3 cellular contexts compared by ENCODE assay signal in the genomic region with DNA sequence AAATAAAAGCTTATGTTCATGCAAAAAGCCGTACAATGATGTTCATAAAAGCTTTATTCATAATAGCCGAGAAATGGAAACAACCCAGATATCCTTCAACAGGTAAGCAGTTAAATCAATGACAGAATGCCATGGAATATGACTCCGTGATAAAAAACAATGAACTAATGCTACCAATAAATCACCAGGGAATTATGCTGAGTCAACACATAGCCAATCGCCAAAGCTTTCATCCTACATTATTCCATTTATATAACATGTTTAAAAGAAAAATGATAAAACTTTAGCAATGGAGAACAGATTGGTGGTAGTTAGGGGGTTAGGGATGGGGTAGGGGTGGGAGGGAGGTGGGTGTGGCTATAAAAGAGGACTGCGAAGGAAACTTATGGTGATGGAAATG.
A peak's percentile ranks its signal among the peaks of the same experiment; 100 is the strongest.
TF ChIP-seq lines count a peak whose summit lies in the region.

No MANE protein-coding gene starts in this region.

TF ChIP-seq in A549, 52 proteins besides CTCF, POLR2A, EP300 and RAD21:
- TF ChIP-seq SMC3 (IDR thresholded peaks at IDR 0.05) (no peak), MAFK (IDR thresholded peaks at IDR 0.05; ENCODE audit: partially characterized antibody) (peak; percentile 88)

TF ChIP-seq in IMR-90, 13 proteins besides CTCF, POLR2A, EP300 and RAD21:
- TF ChIP-seq ELK1 (IDR thresholded peaks at IDR 0.05; ENCODE audit: borderline replicate concordance, low read depth, low read length) (no peak), MAFK (IDR thresholded peaks at IDR 0.05; ENCODE audit: low read depth, low read length) (peak; percentile 92), RFX5 (IDR thresholded peaks at IDR 0.05; ENCODE audit: low read depth, low read length) (no peak)

TF ChIP-seq in H1, 55 proteins besides CTCF, POLR2A, EP300 and RAD21:
- TF ChIP-seq JUN (IDR thresholded peaks at IDR 0.05; ENCODE audit: low read depth, low read length) (no peak), MAFK (IDR thresholded peaks at IDR 0.05; ENCODE audit: low read depth, low read length) (peak; percentile 57; the same call in 1 of the 2 replicates), NRF1 (IDR thresholded peaks at IDR 0.05; ENCODE audit: low read depth, low read length) (no peak), ASH2L (IDR thresholded peaks at IDR 0.05; ENCODE audit: low read length) (no peak), SAP30 (IDR thresholded peaks at IDR 0.05; ENCODE audit: insufficient read depth, insufficient replicate concordance, low read length) (no peak)
- TF ChIP-seq, protein P1, sequence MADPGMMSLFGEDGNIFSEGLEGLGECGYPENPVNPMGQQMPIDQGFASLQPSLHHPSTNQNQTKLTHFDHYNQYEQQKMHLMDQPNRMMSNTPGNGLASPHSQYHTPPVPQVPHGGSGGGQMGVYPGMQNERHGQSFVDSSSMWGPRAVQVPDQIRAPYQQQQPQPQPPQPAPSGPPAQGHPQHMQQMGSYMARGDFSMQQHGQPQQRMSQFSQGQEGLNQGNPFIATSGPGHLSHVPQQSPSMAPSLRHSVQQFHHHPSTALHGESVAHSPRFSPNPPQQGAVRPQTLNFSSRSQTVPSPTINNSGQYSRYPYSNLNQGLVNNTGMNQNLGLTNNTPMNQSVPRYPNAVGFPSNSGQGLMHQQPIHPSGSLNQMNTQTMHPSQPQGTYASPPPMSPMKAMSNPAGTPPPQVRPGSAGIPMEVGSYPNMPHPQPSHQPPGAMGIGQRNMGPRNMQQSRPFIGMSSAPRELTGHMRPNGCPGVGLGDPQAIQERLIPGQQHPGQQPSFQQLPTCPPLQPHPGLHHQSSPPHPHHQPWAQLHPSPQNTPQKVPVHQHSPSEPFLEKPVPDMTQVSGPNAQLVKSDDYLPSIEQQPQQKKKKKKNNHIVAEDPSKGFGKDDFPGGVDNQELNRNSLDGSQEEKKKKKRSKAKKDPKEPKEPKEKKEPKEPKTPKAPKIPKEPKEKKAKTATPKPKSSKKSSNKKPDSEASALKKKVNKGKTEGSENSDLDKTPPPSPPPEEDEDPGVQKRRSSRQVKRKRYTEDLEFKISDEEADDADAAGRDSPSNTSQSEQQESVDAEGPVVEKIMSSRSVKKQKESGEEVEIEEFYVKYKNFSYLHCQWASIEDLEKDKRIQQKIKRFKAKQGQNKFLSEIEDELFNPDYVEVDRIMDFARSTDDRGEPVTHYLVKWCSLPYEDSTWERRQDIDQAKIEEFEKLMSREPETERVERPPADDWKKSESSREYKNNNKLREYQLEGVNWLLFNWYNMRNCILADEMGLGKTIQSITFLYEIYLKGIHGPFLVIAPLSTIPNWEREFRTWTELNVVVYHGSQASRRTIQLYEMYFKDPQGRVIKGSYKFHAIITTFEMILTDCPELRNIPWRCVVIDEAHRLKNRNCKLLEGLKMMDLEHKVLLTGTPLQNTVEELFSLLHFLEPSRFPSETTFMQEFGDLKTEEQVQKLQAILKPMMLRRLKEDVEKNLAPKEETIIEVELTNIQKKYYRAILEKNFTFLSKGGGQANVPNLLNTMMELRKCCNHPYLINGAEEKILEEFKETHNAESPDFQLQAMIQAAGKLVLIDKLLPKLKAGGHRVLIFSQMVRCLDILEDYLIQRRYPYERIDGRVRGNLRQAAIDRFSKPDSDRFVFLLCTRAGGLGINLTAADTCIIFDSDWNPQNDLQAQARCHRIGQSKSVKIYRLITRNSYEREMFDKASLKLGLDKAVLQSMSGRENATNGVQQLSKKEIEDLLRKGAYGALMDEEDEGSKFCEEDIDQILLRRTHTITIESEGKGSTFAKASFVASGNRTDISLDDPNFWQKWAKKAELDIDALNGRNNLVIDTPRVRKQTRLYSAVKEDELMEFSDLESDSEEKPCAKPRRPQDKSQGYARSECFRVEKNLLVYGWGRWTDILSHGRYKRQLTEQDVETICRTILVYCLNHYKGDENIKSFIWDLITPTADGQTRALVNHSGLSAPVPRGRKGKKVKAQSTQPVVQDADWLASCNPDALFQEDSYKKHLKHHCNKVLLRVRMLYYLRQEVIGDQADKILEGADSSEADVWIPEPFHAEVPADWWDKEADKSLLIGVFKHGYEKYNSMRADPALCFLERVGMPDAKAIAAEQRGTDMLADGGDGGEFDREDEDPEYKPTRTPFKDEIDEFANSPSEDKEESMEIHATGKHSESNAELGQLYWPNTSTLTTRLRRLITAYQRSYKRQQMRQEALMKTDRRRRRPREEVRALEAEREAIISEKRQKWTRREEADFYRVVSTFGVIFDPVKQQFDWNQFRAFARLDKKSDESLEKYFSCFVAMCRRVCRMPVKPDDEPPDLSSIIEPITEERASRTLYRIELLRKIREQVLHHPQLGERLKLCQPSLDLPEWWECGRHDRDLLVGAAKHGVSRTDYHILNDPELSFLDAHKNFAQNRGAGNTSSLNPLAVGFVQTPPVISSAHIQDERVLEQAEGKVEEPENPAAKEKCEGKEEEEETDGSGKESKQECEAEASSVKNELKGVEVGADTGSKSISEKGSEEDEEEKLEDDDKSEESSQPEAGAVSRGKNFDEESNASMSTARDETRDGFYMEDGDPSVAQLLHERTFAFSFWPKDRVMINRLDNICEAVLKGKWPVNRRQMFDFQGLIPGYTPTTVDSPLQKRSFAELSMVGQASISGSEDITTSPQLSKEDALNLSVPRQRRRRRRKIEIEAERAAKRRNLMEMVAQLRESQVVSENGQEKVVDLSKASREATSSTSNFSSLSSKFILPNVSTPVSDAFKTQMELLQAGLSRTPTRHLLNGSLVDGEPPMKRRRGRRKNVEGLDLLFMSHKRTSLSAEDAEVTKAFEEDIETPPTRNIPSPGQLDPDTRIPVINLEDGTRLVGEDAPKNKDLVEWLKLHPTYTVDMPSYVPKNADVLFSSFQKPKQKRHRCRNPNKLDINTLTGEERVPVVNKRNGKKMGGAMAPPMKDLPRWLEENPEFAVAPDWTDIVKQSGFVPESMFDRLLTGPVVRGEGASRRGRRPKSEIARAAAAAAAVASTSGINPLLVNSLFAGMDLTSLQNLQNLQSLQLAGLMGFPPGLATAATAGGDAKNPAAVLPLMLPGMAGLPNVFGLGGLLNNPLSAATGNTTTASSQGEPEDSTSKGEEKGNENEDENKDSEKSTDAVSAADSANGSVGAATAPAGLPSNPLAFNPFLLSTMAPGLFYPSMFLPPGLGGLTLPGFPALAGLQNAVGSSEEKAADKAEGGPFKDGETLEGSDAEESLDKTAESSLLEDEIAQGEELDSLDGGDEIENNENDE (IDR thresholded peaks at IDR 0.05; ENCODE audit: insufficient replicate concordance, low read length), result no peak
